In the genomic region with DNA sequence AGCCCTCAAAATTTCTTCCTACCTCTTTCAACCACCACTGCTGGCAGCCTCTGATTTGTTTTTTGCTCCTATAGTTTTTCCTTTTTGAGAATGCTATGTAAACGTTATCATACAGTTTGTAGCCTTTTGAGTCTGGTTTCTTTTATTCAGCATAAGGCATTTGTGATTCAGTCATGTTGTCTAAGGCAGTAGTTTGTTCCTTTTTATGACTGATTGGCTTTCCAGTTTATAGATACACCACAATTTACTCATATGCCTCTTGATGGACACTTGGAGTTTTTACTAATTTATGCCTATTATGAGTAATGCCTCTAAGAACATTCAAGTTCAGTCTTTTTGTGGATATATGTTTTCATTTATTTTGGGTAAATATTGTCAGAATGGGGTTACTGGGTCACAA, we compare ENCODE assay signal across 14 cellular contexts.
DNase-seq lines count a peak whose midpoint lies in the region; ATAC-seq, FAIRE-seq and TF ChIP-seq lines count a peak whose summit lies in the region.
"Had no signal": no experiment of that assay in that cellular context is flagged by ENCODE, and none has a peak within 500 bp of the region (broad histone marks: within the 10 kb centered on the region; RNA-seq: fewer than 3 reads in every experiment).

No MANE protein-coding gene starts in this region.

- ATAC-seq in activated T-helper 17 cell treated with anti-CD3 and anti-CD28 coated beads, Interleukin-2, amount 50 U/mL, for 72 hours (replicated peaks): peak; percentile 26
- no peak for ATAC-seq in Right ventricle myocardium inferior

- CTCF ChIA-PET in activated naive CD4-positive, alpha-beta T cell treated with anti-CD3 and anti-CD28 coated beads, Interleukin-2, amount 10 ng/mL, durations not matched to agents 7 days and 5 days (lab: Charles Lee): no interaction called here

- dilution Hi-C loops in keratinocyte (cut with MboI; ENCODE audit: extremely low pct_ligation_motif_present, low sequenced_read_pairs): no loop called here

- no peaks in the 10 kb centered on the region for H3K9me1 ChIP-seq in keratinocyte (ENCODE audit: control insufficient read depth, extremely low read depth, insufficient read depth, low read length)

- H3K27me3 Mint-ChIP-seq in activated naive CD4-positive, alpha-beta T cell treated with anti-CD3 and anti-CD28 coated beads, Interleukin-2, amount 10 ng/mL, durations not matched to agents 7 days and 5 days: no peaks in the 10 kb centered on the region
- no peaks in the 10 kb centered on the region for H3K27me3 Mint-ChIP-seq in activated T-helper 17 cell treated with anti-CD3 and anti-CD28 coated beads, Interleukin-2, amount 50 U/mL, for 72 hours
- H3K27me3 Mint-ChIP-seq: CD4-positive, CD25-positive, alpha-beta regulatory T cell had no signal

- H3K27ac Mint-ChIP-seq in activated naive CD4-positive, alpha-beta T cell treated with anti-CD3 and anti-CD28 coated beads, Interleukin-2, amount 10 ng/mL, durations not matched to agents 7 days and 5 days: peak overlapping the region; percentile 62
- no peak overlapping the region for H3K27ac Mint-ChIP-seq in activated T-helper 17 cell treated with anti-CD3 and anti-CD28 coated beads, Interleukin-2, amount 50 U/mL, for 72 hours
- H3K27ac Mint-ChIP-seq: CD4-positive, CD25-positive, alpha-beta regulatory T cell had no signal

- H3K9me3 ChIP-seq in keratinocyte (ENCODE audit: control insufficient read depth, low read depth, low read length): no peaks in the 10 kb centered on the region

- H3K79me2 ChIP-seq in keratinocyte (ENCODE audit: control insufficient read depth, insufficient read depth, low read length): peaks cover 14% of the 10 kb centered on the region

- H3K4me1 Mint-ChIP-seq in activated naive CD4-positive, alpha-beta T cell treated with anti-CD3 and anti-CD28 coated beads, Interleukin-2, amount 10 ng/mL, durations not matched to agents 7 days and 5 days: no peaks in the 10 kb centered on the region
- no peaks in the 10 kb centered on the region for H3K4me1 Mint-ChIP-seq in activated T-helper 17 cell treated with anti-CD3 and anti-CD28 coated beads, Interleukin-2, amount 50 U/mL, for 72 hours

- no peaks in the 10 kb centered on the region for H4K20me1 ChIP-seq in keratinocyte (ENCODE audit: control insufficient read depth, extremely low read depth, insufficient read depth, low read length)

- peak; percentile 26 for FAIRE-seq in keratinocyte (lab: Jason Lieb, UNC)
- FAIRE-seq: H1 had no signal

- H3K4me3 ChIP-seq in keratinocyte (ENCODE audit: control insufficient read depth in 2 of 3, extremely low read depth in 1 of 3, insufficient read depth in 2 of 3, low read depth in 1 of 3, low read length in 3 of 3): no peak overlapping the region
- H3K4me3 ChIP-seq: BLaER1 treated with 17β-estradiol and CSF1 and Interleukin-3, amounts not matched to agents 10 nM and 100 nM; HAP-1 had no signal

- no peak overlapping the region for H2AFZ ChIP-seq in keratinocyte (ENCODE audit: control insufficient read depth, low read length)

- H3K4me2 ChIP-seq in keratinocyte (ENCODE audit: control insufficient read depth, extremely low read depth, insufficient read depth, low read depth, low read length): no peak overlapping the region
- H3K4me2 ChIP-seq: BLaER1 treated with 17β-estradiol and CSF1 and Interleukin-3, amounts not matched to agents 10 nM and 100 nM had no signal

- no peaks in the 10 kb centered on the region for H3K36me3 ChIP-seq in keratinocyte (ENCODE audit: control insufficient read depth in 2 of 2, extremely low read depth in 1 of 2, insufficient read depth in 2 of 2, low read length in 2 of 2)
- H3K36me3 ChIP-seq: HAP-1 had no signal

- intact Hi-C loops in Right ventricle myocardium inferior (cut with DNase I): no loop called here

- no peak for TF ChIP-seq CTCF in keratinocyte (optimal IDR thresholded peaks at IDR 0.05 in 1 of 3, IDR thresholded peaks at IDR 0.05 in 1 of 3, conservative IDR thresholded peaks at IDR 0.05 in 1 of 3; ENCODE audit: extremely low read depth in 1 of 3, insufficient read depth in 2 of 3, low read length in 3 of 3)

- H3K36me3 Mint-ChIP-seq in activated naive CD4-positive, alpha-beta T cell treated with anti-CD3 and anti-CD28 coated beads, Interleukin-2, amount 10 ng/mL, durations not matched to agents 7 days and 5 days: peaks cover 5% of the 10 kb centered on the region
- peaks cover 11% of the 10 kb centered on the region for H3K36me3 Mint-ChIP-seq in activated T-helper 17 cell treated with anti-CD3 and anti-CD28 coated beads, Interleukin-2, amount 50 U/mL, for 72 hours (ENCODE audit: low read depth)

- H3K9ac ChIP-seq in keratinocyte (ENCODE audit: control insufficient read depth, extremely low read depth, insufficient read depth, low read length): no peak overlapping the region
- H3K9ac ChIP-seq: BLaER1 treated with 17β-estradiol and CSF1 and Interleukin-3, amounts not matched to agents 10 nM and 100 nM had no signal

- no peak for DNase-seq in activated naive CD4-positive, alpha-beta T cell treated with anti-CD3 and anti-CD28 coated beads, Interleukin-2, amount 10 ng/mL, durations not matched to agents 7 days and 5 days
- DNase-seq in activated naive CD4-positive, alpha-beta T cell treated with anti-CD3 and anti-CD28 coated beads, Interleukin-2, amount 50 U/mL, for 16 hours: no peak
- DNase-seq in keratinocyte (ENCODE audit: low read depth, low spot score): no peak
- DNase-seq in Right ventricle myocardium inferior (ENCODE audit: missing footprints): no peak
- no peak for DNase-seq in NCI-H146 treated with DMSO at 0.1 percent for 48 hours (lab: John Stamatoyannopoulos, UW; ENCODE audit: unreplicated experiment)
- DNase-seq in midbrain (lab: John Stamatoyannopoulos, UW): no peak
- DNase-seq: ACHN; CD4-positive, CD25-positive, alpha-beta regulatory T cell; DMS79 had no signal

- H3K27ac ChIP-seq in keratinocyte (ENCODE audit: control insufficient read depth, insufficient read depth, low read length): no peak overlapping the region
- H3K27ac ChIP-seq: BLaER1 treated with 17β-estradiol and CSF1 and Interleukin-3, amounts not matched to agents 10 nM and 100 nM; HL-60 had no signal

- no peak overlapping the region for H3K4me3 Mint-ChIP-seq in activated naive CD4-positive, alpha-beta T cell treated with anti-CD3 and anti-CD28 coated beads, Interleukin-2, amount 10 ng/mL, durations not matched to agents 7 days and 5 days
- no peak overlapping the region for H3K4me3 Mint-ChIP-seq in activated T-helper 17 cell treated with anti-CD3 and anti-CD28 coated beads, Interleukin-2, amount 50 U/mL, for 72 hours
- H3K4me3 Mint-ChIP-seq: CD4-positive, CD25-positive, alpha-beta regulatory T cell had no signal

- H3K9me3 Mint-ChIP-seq in activated naive CD4-positive, alpha-beta T cell treated with anti-CD3 and anti-CD28 coated beads, Interleukin-2, amount 10 ng/mL, durations not matched to agents 7 days and 5 days: peaks cover 6% of the 10 kb centered on the region
- peaks cover 1% of the 10 kb centered on the region for H3K9me3 Mint-ChIP-seq in activated T-helper 17 cell treated with anti-CD3 and anti-CD28 coated beads, Interleukin-2, amount 50 U/mL, for 72 hours

- H3K27me3 ChIP-seq in keratinocyte (ENCODE audit: control insufficient read depth, extremely low read depth, insufficient read depth, low read length): no peaks in the 10 kb centered on the region
- H3K27me3 ChIP-seq: BLaER1 treated with 17β-estradiol and CSF1 and Interleukin-3, amounts not matched to agents 10 nM and 100 nM had no signal

- H3K4me1 ChIP-seq in keratinocyte (ENCODE audit: control insufficient read depth, extremely low read depth, insufficient read depth, low read length): no peaks in the 10 kb centered on the region
- H3K4me1 ChIP-seq: BLaER1 treated with 17β-estradiol and CSF1 and Interleukin-3, amounts not matched to agents 10 nM and 100 nM; HAP-1 had no signal
